Comparison of ENCODE assay signal across 8 cellular contexts in the genomic region with DNA sequence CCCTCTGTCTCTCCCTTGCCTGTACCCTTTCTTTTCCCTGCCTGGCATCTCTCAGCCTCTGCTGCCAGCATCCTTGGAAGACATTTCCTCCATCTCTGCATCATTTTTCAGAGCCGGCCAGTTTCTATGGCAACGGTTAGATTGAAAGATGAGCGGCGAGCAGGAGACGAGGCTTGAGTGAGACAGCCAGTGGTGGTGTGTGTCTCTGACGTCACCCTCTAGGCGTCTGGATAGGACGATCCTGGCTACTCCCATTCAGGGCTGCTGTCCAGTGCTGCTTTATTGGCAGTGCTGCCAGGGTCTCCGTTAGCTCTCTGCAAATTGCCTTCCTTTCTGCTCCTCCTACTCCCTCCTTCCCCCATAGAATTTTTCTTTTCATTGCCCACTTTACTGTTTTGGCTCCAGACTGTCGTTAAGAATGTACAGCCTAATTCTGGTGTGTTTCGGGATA. TPM values are rescaled to one million over a fixed set of nuclear protein-coding genes. Genes with fewer than 3 reads are reported as not detected.
DNase-seq lines count a peak whose midpoint lies in the region; ATAC-seq and TF ChIP-seq lines count a peak whose summit lies in the region.

No MANE protein-coding gene starts in this region.

- ATAC-seq in HG03159 (IDR thresholded peaks at IDR 0.05; ENCODE audit: unreplicated experiment) (no peak), GM18873 (IDR thresholded peaks at IDR 0.05; ENCODE audit: low FRiP score, unreplicated experiment) (no peak)

- H3K27me3 Mint-ChIP-seq in endodermal cell (ENCODE audit: insufficient read depth): no peaks in the 10 kb centered on the region

- no peaks in the 10 kb centered on the region for H3K36me3 Mint-ChIP-seq in endodermal cell (ENCODE audit: low read depth)

- H3K9me3 ChIP-seq in AG04450 (ENCODE audit: control insufficient read depth, insufficient read depth, low read length): no peaks in the 10 kb centered on the region
- H3K9me3 ChIP-seq in endodermal cell (ENCODE audit: control insufficient read depth, low read length): no peaks in the 10 kb centered on the region

- CTCF ChIA-PET in AG04450 (lab: Charles Lee): interaction anchor here (0.5 to 1.0 kb wide), 3 partner anchors 42 to 1537 kb away, joined by 3 to 10 read pairs (median 6); no protein-coding TSS in a partner anchor

- H3K4me1 Mint-ChIP-seq in endodermal cell: peaks cover 15% of the 10 kb centered on the region

- H3K4me3 ChIP-seq in AG04450 (ENCODE audit: low read depth, low read length) (no peak overlapping the region), endodermal cell (ENCODE audit: low read length) (no peak overlapping the region)

- no peak overlapping the region for H3K27ac ChIP-seq in AG04450 (ENCODE audit: low read depth, low read length)
- peak overlapping the region; percentile 59 for H3K27ac ChIP-seq in endodermal cell (ENCODE audit: low read depth, low read length)

- TF ChIP-seq CTCF in AG04450 (IDR thresholded peaks at IDR 0.05; ENCODE audit: low read depth, low read length) (no peak), endodermal cell (conservative IDR thresholded peaks at IDR 0.05) (no peak)

- H3K9me3 Mint-ChIP-seq in endodermal cell: no peaks in the 10 kb centered on the region

- H3K27me3 ChIP-seq in AG04450 (ENCODE audit: control insufficient read depth, insufficient read depth, low read length) (no peaks in the 10 kb centered on the region), endodermal cell (ENCODE audit: control insufficient read depth, insufficient read depth, low read length, poor library complexity, severe bottlenecking) (no peaks in the 10 kb centered on the region)

- H3K4me1 ChIP-seq in endodermal cell (ENCODE audit: control insufficient read depth, insufficient read depth, low read length): peaks cover 6% of the 10 kb centered on the region

- H3K36me3 ChIP-seq in endodermal cell (ENCODE audit: control insufficient read depth, insufficient read depth, low read length): no peaks in the 10 kb centered on the region

- H3K27ac Mint-ChIP-seq in endodermal cell: no peak overlapping the region

- 44 to 48% methylated on average over 6 to 11 of the region's 11 CpGs for WGBS in endodermal cell (ENCODE audit: insufficient coverage in 1 of 2, insufficient read length in 1 of 2), 2 experiments

- no peak overlapping the region for H3K4me3 Mint-ChIP-seq in endodermal cell

- POLR2A ChIA-PET in AG04450 (lab: Yijun Ruan, JAX): no interaction called here

- no peak overlapping the region for H3K9ac ChIP-seq in endodermal cell (ENCODE audit: extremely low read depth, low read length, poor library complexity, severe bottlenecking)

- DNase-seq in AG04450 (ENCODE audit: low read depth, low spot score) (peak; percentile 59), NCI-H2227 (lab: John Stamatoyannopoulos, UW; ENCODE audit: unreplicated experiment) (peak; percentile 95), endodermal cell (peak; percentile 90), mucosa of gallbladder (ENCODE audit: low spot score) (peak; percentile 86), NCI-H345 (lab: John Stamatoyannopoulos, UW) (no peak)
- no peak for DNase-seq in activated CD8-positive, alpha-beta memory T cell treated with anti-CD3 and anti-CD28 coated beads, Interleukin-2, amount 50 U/mL, for 48 hours

RNA-seq across cellular contexts. Expression of gene TRAK1, which starts 57.9 kb away (rescaled TPM):
- polyA plus RNA-seq in AG04450 (2011; rRNA removed): 22.3 and 25.1 TPM in 2 replicates
- polyA minus RNA-seq in AG04450 (2011; rRNA and poly(A)+ RNA removed): 37.2 and 37.8 TPM in 2 replicates
- total RNA-seq in endodermal cell (10 to 100 TPM; 29.8 to 31.0 TPM), mucosa of gallbladder (101 TPM)
- polyA plus RNA-seq in endodermal cell (2013, experiment 1 of 2): 44.2 TPM
- polyA plus RNA-seq in endodermal cell (2013, experiment 2 of 2): 40.5 TPM

Comparison
In these comparisons a context has a peak if more than half of its experiments do, and no peak if none do; other contexts are left out.
1. DNase-seq: peak in AG04450 (single experiment), NCI-H2227 (single experiment), endodermal cell (single experiment) and mucosa of gallbladder (single experiment); none in NCI-H345 (single experiment) and activated CD8-positive, alpha-beta memory T cell treated with anti-CD3 and anti-CD28 coated beads, Interleukin-2, amount 50 U/mL, for 48 hours (single experiment).